In genomic region chr19:12055784-12056183, GRCh38 we compare ENCODE assay signal across 22 cellular contexts. TPM values are rescaled to one million over a fixed set of nuclear protein-coding genes. Genes with fewer than 3 reads are reported as not detected.
DNase-seq lines count a peak whose midpoint lies in the region; ATAC-seq, FAIRE-seq and TF ChIP-seq lines count a peak whose summit lies in the region.
"Had no signal": no experiment of that assay in that cellular context is flagged by ENCODE, and none has a peak within 500 bp of the region (broad histone marks: within the 10 kb centered on the region; RNA-seq: fewer than 3 reads in every experiment).

No MANE protein-coding gene starts in this region.

- FAIRE-seq in HTR-8/SVneo (lab: Jason Lieb, UNC), result no peak
- FAIRE-seq: GM12878, H54 had no signal

- H4K8ac ChIP-seq in mesendoderm (ENCODE audit: low read depth, low read length), result no peak overlapping the region

- no peak overlapping the region for H4K5ac ChIP-seq in mesendoderm (ENCODE audit: low read length)

- H3K4me3 ChIP-seq in PC-3 (ENCODE audit: low read length) (no peak overlapping the region), epithelial cell of esophagus (ENCODE audit: low read length) (no peak overlapping the region), mesendoderm (ENCODE audit: low read length) (no peak overlapping the region), smooth muscle cell (no peak overlapping the region)
- H3K4me3 ChIP-seq: BLaER1 treated with 17β-estradiol and CSF1 and Interleukin-3, amounts not matched to agents 10 nM and 100 nM; GM12878; GM23248 had no signal

- H3K4me1 ChIP-seq in PC-3 (ENCODE audit: insufficient read depth, low read length) (peaks cover 7% of the 10 kb centered on the region; the same call in 1 of the 2 replicates), mesendoderm (ENCODE audit: control insufficient read depth, low read depth, low read length) (no peaks in the 10 kb centered on the region), smooth muscle cell (ENCODE audit: low read depth) (peaks cover 3% of the 10 kb centered on the region)

- H3K27ac ChIP-seq in PC-3 (ENCODE audit: low read length) (no peak overlapping the region), mesendoderm (ENCODE audit: low read depth, low read length) (no peak overlapping the region), smooth muscle cell (ENCODE audit: low read depth) (peak overlapping the region; percentile 48)
- H3K27ac ChIP-seq: BLaER1 treated with 17β-estradiol and CSF1 and Interleukin-3, amounts not matched to agents 10 nM and 100 nM; GM23248; HL-60 had no signal

- H3K79me1 ChIP-seq in mesendoderm (ENCODE audit: low read length), result no peaks in the 10 kb centered on the region

- peaks cover 17% of the 10 kb centered on the region for H3K4me1 Mint-ChIP-seq in WTC11

- no peak overlapping the region for H3K27ac Mint-ChIP-seq in WTC11
- H3K27ac Mint-ChIP-seq: B cell; CD8-positive, alpha-beta T cell; HFFc6; IgD-negative memory B cell had no signal

- H3F3A ChIP-seq in PC-3 (ENCODE audit: low read length, unreplicated experiment) (no peaks in the 10 kb centered on the region), smooth muscle cell (ENCODE audit: low read depth) (no peaks in the 10 kb centered on the region)

- peaks cover 3% of the 10 kb centered on the region; the same call in 1 of the 2 replicates for H3K36me3 Mint-ChIP-seq in WTC11
- H3K36me3 Mint-ChIP-seq: CD8-positive, alpha-beta T cell; IgD-negative memory B cell had no signal

- H3K9me2 ChIP-seq in PC-3 (replicated peaks; ENCODE audit: low read length), result no peaks in the 10 kb centered on the region

- no peak overlapping the region for H3K56ac ChIP-seq in mesendoderm (ENCODE audit: low read length)

- DNase-seq in PC-3 (peak; percentile 41), epithelial cell of esophagus (ENCODE audit: low read depth) (peak; percentile 52), mesendoderm (peak; percentile 59), smooth muscle cell (lab: John Stamatoyannopoulos, UW; ENCODE audit: unreplicated experiment) (no peak), WTC11 (ENCODE audit: low spot score) (no peak), hypothalamus (lab: John Stamatoyannopoulos, UW) (no peak), HTR-8/SVneo (ENCODE audit: insufficient read length, low spot score) (no peak)
- DNase-seq: Calu3, DMS79 treated with DMSO at 0.1 percent for 48 hours, HFFc6 had no signal

- H3K9me3 ChIP-seq in PC-3 (ENCODE audit: low read length) (no peaks in the 10 kb centered on the region), smooth muscle cell (replicated peaks; ENCODE audit: low read depth) (no peaks in the 10 kb centered on the region)

- no peak overlapping the region for H2BK15ac ChIP-seq in mesendoderm (replicated peaks; ENCODE audit: low read depth)

- CTCF ChIA-PET in PC-3 (lab: Charles Lee), result no interaction called here
- CTCF ChIA-PET in WTC11 (lab: Charles Lee), result interaction anchor here (0.5 to 2.1 kb wide), 9 partner anchors 35 to 356 kb away, joined by 3 to 11 read pairs (median 5); partner anchors contain the start of gene ZNF20

- H3K79me2 ChIP-seq in PC-3 (ENCODE audit: low read length), result no peaks in the 10 kb centered on the region
- H3K79me2 ChIP-seq in mesendoderm (ENCODE audit: control insufficient read depth, insufficient read depth, low read length), result no peaks in the 10 kb centered on the region
- H3K79me2 ChIP-seq in smooth muscle cell (ENCODE audit: low read depth), result no peaks in the 10 kb centered on the region

- H3K27me3 Mint-ChIP-seq in WTC11 (ENCODE audit: low read depth), result peaks cover 2% of the 10 kb centered on the region; the same call in 1 of the 2 replicates

- no CpG with 5 or more reads among the region's 5 CpGs for WGBS in mesendoderm (ENCODE audit: extremely low coverage, insufficient coverage, low lambda C conversion rate)
- 75% methylated on average over 5 of the region's 5 CpGs for WGBS in smooth muscle cell (ENCODE audit: low lambda C conversion rate)

- H4K20me1 ChIP-seq in PC-3 (ENCODE audit: low read length), result no peaks in the 10 kb centered on the region
- H4K20me1 ChIP-seq in smooth muscle cell (ENCODE audit: low read depth), result no peaks in the 10 kb centered on the region
- H4K20me1 ChIP-seq: BLaER1 treated with 17β-estradiol and CSF1 and Interleukin-3, amounts not matched to agents 10 nM and 100 nM had no signal

- H2AK5ac ChIP-seq in mesendoderm (ENCODE audit: low read length), result no peak overlapping the region

- H3K9me3 Mint-ChIP-seq in WTC11, result no peaks in the 10 kb centered on the region
- H3K9me3 Mint-ChIP-seq: CD8-positive, alpha-beta T cell; IgD-negative memory B cell had no signal

- no peak overlapping the region for H3K4me3 Mint-ChIP-seq in WTC11
- H3K4me3 Mint-ChIP-seq: B cell; CD8-positive, alpha-beta T cell; HFFc6 had no signal

- 0 out of 2 replicates have a peak overlapping the region, but pooled peaks have one; percentile 16 for H2AFZ ChIP-seq in PC-3 (ENCODE audit: low read length)
- no peak overlapping the region for H2AFZ ChIP-seq in smooth muscle cell (ENCODE audit: low read depth)
- H2AFZ ChIP-seq: GM23248 had no signal

- ATAC-seq in PC-3 (no peak), WTC11 (no peak)
- ATAC-seq: CD8-positive, alpha-beta T cell; GM12878; HCT116 had no signal

- intact Hi-C loops in PC-3 (cut with micrococcal nuclease), result no loop called here

- no peak overlapping the region for H2BK5ac ChIP-seq in mesendoderm (ENCODE audit: low read length)

- H3K4ac ChIP-seq in mesendoderm (ENCODE audit: low read depth, low read length), result no peak overlapping the region

- H3K18ac ChIP-seq in mesendoderm (ENCODE audit: low read length), result no peak overlapping the region

- H3K9ac ChIP-seq in PC-3 (ENCODE audit: low read length), result no peak overlapping the region
- H3K9ac ChIP-seq in mesendoderm (ENCODE audit: low read length), result no peak overlapping the region
- no peak overlapping the region for H3K9ac ChIP-seq in smooth muscle cell (ENCODE audit: low read depth)
- H3K9ac ChIP-seq: BLaER1 treated with 17β-estradiol and CSF1 and Interleukin-3, amounts not matched to agents 10 nM and 100 nM; GM23248 had no signal

- POLR2A ChIA-PET in PC-3 (lab: Charles Lee; ENCODE audit: unreplicated experiment) (no interaction called here), WTC11 (lab: Charles Lee) (no interaction called here)

- H3K36me3 ChIP-seq in PC-3 (ENCODE audit: low read depth, low read length) (no peaks in the 10 kb centered on the region), mesendoderm (ENCODE audit: control insufficient read depth, insufficient read depth, low read length) (no peaks in the 10 kb centered on the region), smooth muscle cell (ENCODE audit: low read depth) (no peaks in the 10 kb centered on the region)
- H3K36me3 ChIP-seq: BLaER1 treated with 17β-estradiol and CSF1 and Interleukin-3, amounts not matched to agents 10 nM and 100 nM had no signal

- no TSS peak for BruUV-seq in PC-3 (replicated peaks; lab: Mats Ljungman, UMichigan)

- H3K27me3 ChIP-seq in PC-3 (ENCODE audit: low read length) (no peaks in the 10 kb centered on the region), mesendoderm (ENCODE audit: insufficient read depth, low read length, poor library complexity) (no peaks in the 10 kb centered on the region), smooth muscle cell (ENCODE audit: low read depth) (no peaks in the 10 kb centered on the region)
- H3K27me3 ChIP-seq: BLaER1 treated with 17β-estradiol and CSF1 and Interleukin-3, amounts not matched to agents 10 nM and 100 nM had no signal

- no peak for TF ChIP-seq CTCF in PC-3 (conservative IDR thresholded peaks at IDR 0.05; ENCODE audit: low read depth, low read length)
- TF ChIP-seq CTCF in epithelial cell of esophagus (IDR thresholded peaks at IDR 0.05; ENCODE audit: insufficient read depth, low read depth, low read length, missing control alignments), result no peak
- no peak for TF ChIP-seq CTCF in smooth muscle cell (IDR thresholded peaks at IDR 0.05; ENCODE audit: borderline replicate concordance, insufficient read depth, poor library complexity, severe bottlenecking)
- no peak for TF ChIP-seq CTCF in WTC11 (IDR thresholded peaks at IDR 0.05)

- H3K4me2 ChIP-seq in PC-3 (ENCODE audit: low read length) (no peak overlapping the region), mesendoderm (ENCODE audit: low read length) (no peak overlapping the region), smooth muscle cell (no peak overlapping the region)
- H3K4me2 ChIP-seq: BLaER1 treated with 17β-estradiol and CSF1 and Interleukin-3, amounts not matched to agents 10 nM and 100 nM had no signal

- no peak overlapping the region for H2BK120ac ChIP-seq in mesendoderm (ENCODE audit: low read depth, low read length)

- no peak overlapping the region for H3K23ac ChIP-seq in mesendoderm (ENCODE audit: low read length)

TF ChIP-seq in WTC11, 78 proteins besides CTCF, POLR2A, EP300 and RAD21:
- TF ChIP-seq MYBL2 (CRISPR knock-in tag; IDR thresholded peaks at IDR 0.05) (no peak), NR1H2 (CRISPR knock-in tag; IDR thresholded peaks at IDR 0.05) (no peak)

RNA-seq across cellular contexts. Expression of gene ZNF878, which starts 3.0 kb away (rescaled TPM):
- total RNA-seq in PC-3 (2014; rRNA removed) (0.23 and 1.9 TPM in 2 replicates), smooth muscle cell (0.36 and 2.5 TPM in 2 replicates), WTC11 (2021) (10.1 to 12.5 TPM (median 10.7 TPM) in 3 replicates)
- 1.2 TPM for polyA plus RNA-seq in mesendoderm (2013, experiment 1 of 2)
- 1.5 TPM for polyA plus RNA-seq in mesendoderm (2013, experiment 2 of 2)
- polyA plus RNA-seq in smooth muscle cell, result 1.5 TPM in 1 of 2 replicates, not detected in the other
- total RNA-seq: A172; B cell; CD8-positive, alpha-beta T cell; GM23248; HT1080 had no signal
- polyA plus RNA-seq: IgD-negative memory B cell had no signal

RNA-seq across cellular contexts. Expression of gene ZNF844, which starts 8.7 kb away (rescaled TPM):
- 4.0 and 4.7 TPM in 2 replicates for total RNA-seq in PC-3 (2014; rRNA removed)
- polyA plus RNA-seq in mesendoderm (2013, experiment 1 of 2), result 2.6 TPM
- 2.3 TPM for polyA plus RNA-seq in mesendoderm (2013, experiment 2 of 2)
- 4.4 and 10.4 TPM in 2 replicates for total RNA-seq in smooth muscle cell
- 0.80 and 1.9 TPM in 2 replicates for polyA plus RNA-seq in smooth muscle cell
- total RNA-seq in WTC11 (2021), result 9.1 to 10.5 TPM (median 9.4 TPM) in 3 replicates
- total RNA-seq: A172, Calu3 had no signal

RNA-seq across cellular contexts. Expression of gene ZNF433, which starts 20.3 kb away (rescaled TPM):
- 5.4 and 7.8 TPM in 2 replicates for total RNA-seq in PC-3 (2014; rRNA removed)
- polyA plus RNA-seq in mesendoderm (2013, experiment 1 of 2), result 1.1 TPM
- polyA plus RNA-seq in mesendoderm (2013, experiment 2 of 2), result 0.59 TPM
- 6.9 and 10.2 TPM in 2 replicates for total RNA-seq in smooth muscle cell
- 2.6 and 3.0 TPM in 2 replicates for polyA plus RNA-seq in smooth muscle cell
- 2.9 TPM in 3 replicates for total RNA-seq in WTC11 (2021)
- total RNA-seq: G401, HT1080 had no signal

Comparison
In these comparisons a context has a peak if more than half of its experiments do, and no peak if none do; other contexts are left out.
1. DNase-seq: peak in PC-3 (single experiment), epithelial cell of esophagus (single experiment) and mesendoderm (single experiment); none in smooth muscle cell (single experiment), WTC11 (single experiment), hypothalamus (0 of 51) and HTR-8/SVneo (single experiment).